Comparison of ENCODE assay signal across 1 cellular context in the genomic region with DNA sequence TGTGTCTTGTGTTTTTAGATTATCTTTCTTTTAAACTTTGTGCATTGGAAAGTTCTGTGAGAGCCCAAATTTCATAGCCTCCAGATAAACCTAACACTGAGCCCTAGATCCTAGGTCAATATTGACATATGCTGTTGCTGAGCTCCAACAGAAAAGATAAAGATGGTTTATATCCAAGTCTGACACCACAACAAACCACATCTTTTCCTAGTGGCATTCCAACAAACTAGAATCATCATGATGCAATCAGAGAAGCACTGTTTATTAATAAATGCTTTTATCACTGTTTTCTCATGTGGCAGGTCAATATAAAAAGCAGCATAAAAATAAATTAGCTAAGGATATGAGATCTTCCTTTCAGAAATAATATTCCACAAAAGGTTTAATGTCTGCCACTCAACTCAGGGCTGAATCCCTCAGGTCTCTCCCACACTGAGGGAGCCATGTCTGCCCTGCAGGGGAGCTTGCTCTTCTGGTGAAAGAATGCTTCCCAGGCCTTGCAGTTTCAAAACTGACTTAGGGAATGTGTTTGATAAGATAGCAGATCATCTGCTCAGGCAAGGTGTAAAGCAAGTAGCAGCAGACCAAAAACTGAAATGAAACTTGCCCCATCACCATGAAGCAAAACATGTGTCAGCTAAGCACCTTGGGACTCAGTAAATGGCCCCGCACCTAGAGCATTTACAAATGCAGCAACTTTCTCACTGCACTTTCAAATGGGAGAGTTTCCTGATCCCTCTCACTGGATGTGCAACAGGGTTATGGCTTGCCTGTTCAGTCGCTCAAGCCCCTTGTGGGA.
TF ChIP-seq lines count a peak whose summit lies in the region.

No MANE protein-coding gene starts in this region.

TF ChIP-seq in HEK293, 187 proteins besides CTCF, POLR2A, EP300 and RAD21 (continued from another document):
- TF ChIP-seq, protein P1, sequence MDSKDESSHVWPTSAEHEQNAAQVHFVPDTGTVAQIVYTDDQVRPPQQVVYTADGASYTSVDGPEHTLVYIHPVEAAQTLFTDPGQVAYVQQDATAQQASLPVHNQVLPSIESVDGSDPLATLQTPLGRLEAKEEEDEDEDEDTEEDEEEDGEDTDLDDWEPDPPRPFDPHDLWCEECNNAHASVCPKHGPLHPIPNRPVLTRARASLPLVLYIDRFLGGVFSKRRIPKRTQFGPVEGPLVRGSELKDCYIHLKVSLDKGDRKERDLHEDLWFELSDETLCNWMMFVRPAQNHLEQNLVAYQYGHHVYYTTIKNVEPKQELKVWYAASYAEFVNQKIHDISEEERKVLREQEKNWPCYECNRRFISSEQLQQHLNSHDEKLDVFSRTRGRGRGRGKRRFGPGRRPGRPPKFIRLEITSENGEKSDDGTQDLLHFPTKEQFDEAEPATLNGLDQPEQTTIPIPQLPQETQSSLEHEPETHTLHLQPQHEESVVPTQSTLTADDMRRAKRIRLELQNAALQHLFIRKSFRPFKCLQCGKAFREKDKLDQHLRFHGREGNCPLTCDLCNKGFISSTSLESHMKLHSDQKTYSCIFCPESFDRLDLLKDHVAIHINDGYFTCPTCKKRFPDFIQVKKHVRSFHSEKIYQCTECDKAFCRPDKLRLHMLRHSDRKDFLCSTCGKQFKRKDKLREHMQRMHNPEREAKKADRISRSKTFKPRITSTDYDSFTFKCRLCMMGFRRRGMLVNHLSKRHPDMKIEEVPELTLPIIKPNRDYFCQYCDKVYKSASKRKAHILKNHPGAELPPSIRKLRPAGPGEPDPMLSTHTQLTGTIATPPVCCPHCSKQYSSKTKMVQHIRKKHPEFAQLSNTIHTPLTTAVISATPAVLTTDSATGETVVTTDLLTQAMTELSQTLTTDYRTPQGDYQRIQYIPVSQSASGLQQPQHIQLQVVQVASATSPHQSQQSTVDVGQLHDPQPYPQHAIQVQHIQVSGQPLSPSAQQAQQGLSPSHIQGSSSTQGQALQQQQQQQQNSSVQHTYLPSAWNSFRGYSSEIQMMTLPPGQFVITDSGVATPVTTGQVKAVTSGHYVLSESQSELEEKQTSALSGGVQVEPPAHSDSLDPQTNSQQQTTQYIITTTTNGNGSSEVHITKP (tag by site-specific recombination; IDR thresholded peaks at IDR 0.05) = peak; percentile 29; the same call in 1 of the 2 replicates
- TF ChIP-seq ZNF558 (tag by site-specific recombination; IDR thresholded peaks at IDR 0.05) (no peak), ZNF169 (tag by site-specific recombination; IDR thresholded peaks at IDR 0.05) (no peak), ZNF629 (tag by site-specific recombination; IDR thresholded peaks at IDR 0.05) (peak; percentile 69), ZFP69B (tag by site-specific recombination; IDR thresholded peaks at IDR 0.05) (0 out of 2 replicates have a peak, but pooled peaks have one; percentile 11), SCRT2 (tag by site-specific recombination; IDR thresholded peaks at IDR 0.05) (no peak), ZNF350 (tag by site-specific recombination; IDR thresholded peaks at IDR 0.05) (no peak), ZNF184 (tag by site-specific recombination; IDR thresholded peaks at IDR 0.05) (0 out of 2 replicates have a peak, but pooled peaks have one; percentile 22), ZNF302 (tag by site-specific recombination; IDR thresholded peaks at IDR 0.05; ENCODE audit: low read depth) (no peak), PRDM1 (tag by site-specific recombination; IDR thresholded peaks at IDR 0.05) (peak; percentile 55; the same call in 1 of the 2 replicates), GLIS1 (tag by site-specific recombination; IDR thresholded peaks at IDR 0.05) (peak; percentile 68), ZNF426 (tag by site-specific recombination; IDR thresholded peaks at IDR 0.05) (no peak), ZNF596 (tag by site-specific recombination; IDR thresholded peaks at IDR 0.05) (no peak), ZNF324 (tag by site-specific recombination; IDR thresholded peaks at IDR 0.05) (no peak), ZNF658 (tag by site-specific recombination; IDR thresholded peaks at IDR 0.05) (no peak), ZNF416 (tag by site-specific recombination; IDR thresholded peaks at IDR 0.05) (no peak), ZEB2 (tag by site-specific recombination; IDR thresholded peaks at IDR 0.05) (peak; percentile 48; the same call in 1 of the 2 replicates), ZNF514 (tag by site-specific recombination; IDR thresholded peaks at IDR 0.05) (no peak), ZNF132 (tag by site-specific recombination; IDR thresholded peaks at IDR 0.05; ENCODE audit: borderline replicate concordance) (no peak)
- TF ChIP-seq, protein P2, sequence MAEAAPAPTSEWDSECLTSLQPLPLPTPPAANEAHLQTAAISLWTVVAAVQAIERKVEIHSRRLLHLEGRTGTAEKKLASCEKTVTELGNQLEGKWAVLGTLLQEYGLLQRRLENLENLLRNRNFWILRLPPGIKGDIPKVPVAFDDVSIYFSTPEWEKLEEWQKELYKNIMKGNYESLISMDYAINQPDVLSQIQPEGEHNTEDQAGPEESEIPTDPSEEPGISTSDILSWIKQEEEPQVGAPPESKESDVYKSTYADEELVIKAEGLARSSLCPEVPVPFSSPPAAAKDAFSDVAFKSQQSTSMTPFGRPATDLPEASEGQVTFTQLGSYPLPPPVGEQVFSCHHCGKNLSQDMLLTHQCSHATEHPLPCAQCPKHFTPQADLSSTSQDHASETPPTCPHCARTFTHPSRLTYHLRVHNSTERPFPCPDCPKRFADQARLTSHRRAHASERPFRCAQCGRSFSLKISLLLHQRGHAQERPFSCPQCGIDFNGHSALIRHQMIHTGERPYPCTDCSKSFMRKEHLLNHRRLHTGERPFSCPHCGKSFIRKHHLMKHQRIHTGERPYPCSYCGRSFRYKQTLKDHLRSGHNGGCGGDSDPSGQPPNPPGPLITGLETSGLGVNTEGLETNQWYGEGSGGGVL (tag by site-specific recombination; IDR thresholded peaks at IDR 0.05) = no peak
- TF ChIP-seq, protein P3, sequence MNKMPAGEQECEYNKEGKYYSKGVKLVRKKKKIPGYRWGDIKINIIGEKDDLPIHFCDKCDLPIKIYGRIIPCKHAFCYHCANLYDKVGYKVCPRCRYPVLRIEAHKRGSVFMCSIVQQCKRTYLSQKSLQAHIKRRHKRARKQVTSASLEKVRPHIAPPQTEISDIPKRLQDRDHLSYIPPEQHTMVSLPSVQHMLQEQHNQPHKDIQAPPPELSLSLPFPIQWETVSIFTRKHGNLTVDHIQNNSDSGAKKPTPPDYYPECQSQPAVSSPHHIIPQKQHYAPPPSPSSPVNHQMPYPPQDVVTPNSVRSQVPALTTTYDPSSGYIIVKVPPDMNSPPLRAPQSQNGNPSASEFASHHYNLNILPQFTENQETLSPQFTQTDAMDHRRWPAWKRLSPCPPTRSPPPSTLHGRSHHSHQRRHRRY (tag by site-specific recombination; IDR thresholded peaks at IDR 0.05) = no peak
- TF ChIP-seq, protein P4, sequence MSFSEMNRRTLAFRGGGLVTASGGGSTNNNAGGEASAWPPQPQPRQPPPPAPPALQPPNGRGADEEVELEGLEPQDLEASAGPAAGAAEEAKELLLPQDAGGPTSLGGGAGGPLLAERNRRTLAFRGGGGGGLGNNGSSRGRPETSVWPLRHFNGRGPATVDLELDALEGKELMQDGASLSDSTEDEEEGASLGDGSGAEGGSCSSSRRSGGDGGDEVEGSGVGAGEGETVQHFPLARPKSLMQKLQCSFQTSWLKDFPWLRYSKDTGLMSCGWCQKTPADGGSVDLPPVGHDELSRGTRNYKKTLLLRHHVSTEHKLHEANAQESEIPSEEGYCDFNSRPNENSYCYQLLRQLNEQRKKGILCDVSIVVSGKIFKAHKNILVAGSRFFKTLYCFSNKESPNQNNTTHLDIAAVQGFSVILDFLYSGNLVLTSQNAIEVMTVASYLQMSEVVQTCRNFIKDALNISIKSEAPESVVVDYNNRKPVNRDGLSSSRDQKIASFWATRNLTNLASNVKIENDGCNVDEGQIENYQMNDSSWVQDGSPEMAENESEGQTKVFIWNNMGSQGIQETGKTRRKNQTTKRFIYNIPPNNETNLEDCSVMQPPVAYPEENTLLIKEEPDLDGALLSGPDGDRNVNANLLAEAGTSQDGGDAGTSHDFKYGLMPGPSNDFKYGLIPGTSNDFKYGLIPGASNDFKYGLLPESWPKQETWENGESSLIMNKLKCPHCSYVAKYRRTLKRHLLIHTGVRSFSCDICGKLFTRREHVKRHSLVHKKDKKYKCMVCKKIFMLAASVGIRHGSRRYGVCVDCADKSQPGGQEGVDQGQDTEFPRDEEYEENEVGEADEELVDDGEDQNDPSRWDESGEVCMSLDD (tag by site-specific recombination; IDR thresholded peaks at IDR 0.05) = no peak
- TF ChIP-seq, protein P5, sequence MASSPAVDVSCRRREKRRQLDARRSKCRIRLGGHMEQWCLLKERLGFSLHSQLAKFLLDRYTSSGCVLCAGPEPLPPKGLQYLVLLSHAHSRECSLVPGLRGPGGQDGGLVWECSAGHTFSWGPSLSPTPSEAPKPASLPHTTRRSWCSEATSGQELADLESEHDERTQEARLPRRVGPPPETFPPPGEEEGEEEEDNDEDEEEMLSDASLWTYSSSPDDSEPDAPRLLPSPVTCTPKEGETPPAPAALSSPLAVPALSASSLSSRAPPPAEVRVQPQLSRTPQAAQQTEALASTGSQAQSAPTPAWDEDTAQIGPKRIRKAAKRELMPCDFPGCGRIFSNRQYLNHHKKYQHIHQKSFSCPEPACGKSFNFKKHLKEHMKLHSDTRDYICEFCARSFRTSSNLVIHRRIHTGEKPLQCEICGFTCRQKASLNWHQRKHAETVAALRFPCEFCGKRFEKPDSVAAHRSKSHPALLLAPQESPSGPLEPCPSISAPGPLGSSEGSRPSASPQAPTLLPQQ (tag by site-specific recombination; IDR thresholded peaks at IDR 0.05) = 0 out of 2 replicates have a peak, but pooled peaks have one; percentile 20
- TF ChIP-seq, protein P6, sequence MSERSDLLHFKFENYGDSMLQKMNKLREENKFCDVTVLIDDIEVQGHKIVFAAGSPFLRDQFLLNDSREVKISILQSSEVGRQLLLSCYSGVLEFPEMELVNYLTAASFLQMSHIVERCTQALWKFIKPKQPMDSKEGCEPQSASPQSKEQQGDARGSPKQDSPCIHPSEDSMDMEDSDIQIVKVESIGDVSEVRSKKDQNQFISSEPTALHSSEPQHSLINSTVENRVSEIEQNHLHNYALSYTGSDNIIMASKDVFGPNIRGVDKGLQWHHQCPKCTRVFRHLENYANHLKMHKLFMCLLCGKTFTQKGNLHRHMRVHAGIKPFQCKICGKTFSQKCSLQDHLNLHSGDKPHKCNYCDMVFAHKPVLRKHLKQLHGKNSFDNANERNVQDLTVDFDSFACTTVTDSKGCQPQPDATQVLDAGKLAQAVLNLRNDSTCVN (tag by site-specific recombination; optimal IDR thresholded peaks at IDR 0.05) = no peak
- TF ChIP-seq, protein P7, sequence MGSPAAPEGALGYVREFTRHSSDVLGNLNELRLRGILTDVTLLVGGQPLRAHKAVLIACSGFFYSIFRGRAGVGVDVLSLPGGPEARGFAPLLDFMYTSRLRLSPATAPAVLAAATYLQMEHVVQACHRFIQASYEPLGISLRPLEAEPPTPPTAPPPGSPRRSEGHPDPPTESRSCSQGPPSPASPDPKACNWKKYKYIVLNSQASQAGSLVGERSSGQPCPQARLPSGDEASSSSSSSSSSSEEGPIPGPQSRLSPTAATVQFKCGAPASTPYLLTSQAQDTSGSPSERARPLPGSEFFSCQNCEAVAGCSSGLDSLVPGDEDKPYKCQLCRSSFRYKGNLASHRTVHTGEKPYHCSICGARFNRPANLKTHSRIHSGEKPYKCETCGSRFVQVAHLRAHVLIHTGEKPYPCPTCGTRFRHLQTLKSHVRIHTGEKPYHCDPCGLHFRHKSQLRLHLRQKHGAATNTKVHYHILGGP (tag by site-specific recombination; IDR thresholded peaks at IDR 0.05) = no peak; the same call in 1 of the 2 replicates
TF ChIP-seq in HEK293: peak in this region for 12.
